18 cellular contexts compared by ENCODE assay signal in genomic region chr6:22789315-22789714, GRCh38.
DNase-seq lines count a peak whose midpoint lies in the region; ATAC-seq and TF ChIP-seq lines count a peak whose summit lies in the region.
"Had no signal": no experiment of that assay in that cellular context is flagged by ENCODE, and none has a peak within 500 bp of the region (broad histone marks: within the 10 kb centered on the region; RNA-seq: fewer than 3 reads in every experiment).

No MANE protein-coding gene starts in this region.

- no TSS peak for BruUV-seq in mammary epithelial cell (replicated peaks; lab: Mats Ljungman, UMichigan)

- no peaks in the 10 kb centered on the region for H3K79me2 ChIP-seq in mammary epithelial cell (ENCODE audit: insufficient read depth, low read length)

- ATAC-seq in esophagus mucosa (peak; percentile 84), upper lobe of right lung (peak; percentile 51), HG03139 (IDR thresholded peaks at IDR 0.05; ENCODE audit: unreplicated experiment) (no peak)

- no peaks in the 10 kb centered on the region for H3K27me3 ChIP-seq in mammary epithelial cell (ENCODE audit: insufficient read depth, low read length)
- H3K27me3 ChIP-seq in breast epithelium = no peaks in the 10 kb centered on the region
- H3K27me3 ChIP-seq in upper lobe of right lung = no peaks in the 10 kb centered on the region
- no peaks in the 10 kb centered on the region for H3K27me3 ChIP-seq in right atrium auricular region
- H3K27me3 ChIP-seq: BLaER1 had no signal

- DNase-seq in mammary epithelial cell = peak; percentile 2
- no peak for DNase-seq in breast epithelium (ENCODE audit: low spot score in 2 of 2)
- DNase-seq in mesothelial cell of epicardium (ENCODE audit: low spot score in 2 of 2, unreplicated experiment in 2 of 2) = no peak
- DNase-seq in upper lobe of right lung = no peak
- no peak for DNase-seq in right atrium auricular region (ENCODE audit: low spot score)
- no peak for DNase-seq in activated CD8-positive, alpha-beta memory T cell treated with anti-CD3 and anti-CD28 coated beads for 24 hours
- DNase-seq: CD4-positive, alpha-beta memory T cell; DMS153; DMS79; GDM1; GM23248; H7 had no signal

- H3K9ac ChIP-seq in mammary epithelial cell (ENCODE audit: insufficient read depth, low read length) = no peak overlapping the region
- H3K9ac ChIP-seq: BLaER1, GM23248 had no signal

- in situ Hi-C loops in mammary epithelial cell (cut with MboI; ENCODE audit: low sequenced_read_pairs in 2 of 2) = no loop called here

- no peak for TF ChIP-seq POLR2A in breast epithelium (IDR thresholded peaks at IDR 0.05)

- H3K4me1 ChIP-seq in mammary epithelial cell (ENCODE audit: insufficient read depth, low read length) (no peaks in the 10 kb centered on the region), breast epithelium (no peaks in the 10 kb centered on the region), upper lobe of right lung (no peaks in the 10 kb centered on the region), right atrium auricular region (no peaks in the 10 kb centered on the region)
- H3K4me1 ChIP-seq: BLaER1 had no signal

- H3K27ac Mint-ChIP-seq in mesothelial cell of epicardium = peak overlapping the region; percentile 10
- H3K27ac Mint-ChIP-seq: CD14-positive monocyte; CD4-positive, alpha-beta memory T cell had no signal

- dilution Hi-C loops in mammary epithelial cell (cut with HindIII; ENCODE audit: low sequenced_read_pairs) = no loop called here

- H3K27me3 Mint-ChIP-seq in mesothelial cell of epicardium (ENCODE audit: low read depth) = no peaks in the 10 kb centered on the region
- H3K27me3 Mint-ChIP-seq: CD4-positive, alpha-beta memory T cell had no signal

- H3K36me3 Mint-ChIP-seq in mesothelial cell of epicardium = peaks cover 6% of the 10 kb centered on the region
- H3K36me3 Mint-ChIP-seq: CD14-positive monocyte; CD4-positive, alpha-beta memory T cell had no signal

- peaks cover 15% of the 10 kb centered on the region for H3K9me3 Mint-ChIP-seq in mesothelial cell of epicardium

- CTCF ChIA-PET in mammary epithelial cell (lab: Charles Lee; ENCODE audit: low non-redundant PET) = no interaction called here

- WGBS in mammary epithelial cell (ENCODE audit: low coverage, missing lambda C conversion rate) = 35% methylated on average over 5 of the region's 5 CpGs

- H3K4me3 Mint-ChIP-seq in mesothelial cell of epicardium = no peak overlapping the region
- H3K4me3 Mint-ChIP-seq: CD14-positive monocyte; CD4-positive, alpha-beta memory T cell had no signal

- H3K27ac ChIP-seq in mammary epithelial cell (ENCODE audit: insufficient read depth, low read depth, low read length) (no peak overlapping the region), breast epithelium (no peak overlapping the region), upper lobe of right lung (no peak overlapping the region), right atrium auricular region (no peak overlapping the region)
- H3K27ac ChIP-seq: 22Rv1, BLaER1, GM23248, HL-60 had no signal

- H3K36me3 ChIP-seq in mammary epithelial cell (ENCODE audit: insufficient read depth, low read length) (no peaks in the 10 kb centered on the region), breast epithelium (no peaks in the 10 kb centered on the region), upper lobe of right lung (no peaks in the 10 kb centered on the region), right atrium auricular region (no peaks in the 10 kb centered on the region)
- H3K36me3 ChIP-seq: BLaER1 had no signal

- no peak for TF ChIP-seq CTCF in mammary epithelial cell (conservative IDR thresholded peaks at IDR 0.05 in 1 of 2, IDR thresholded peaks at IDR 0.05 in 1 of 2; ENCODE audit: extremely low read depth in 1 of 2, insufficient read depth in 1 of 2, low read depth in 1 of 2, low read length in 2 of 2)
- TF ChIP-seq CTCF in breast epithelium (IDR thresholded peaks at IDR 0.05) = no peak
- TF ChIP-seq CTCF in mesothelial cell of epicardium (IDR thresholded peaks at IDR 0.05; ENCODE audit: unreplicated experiment) = no peak
- TF ChIP-seq CTCF in upper lobe of right lung (IDR thresholded peaks at IDR 0.05) = no peak
- no peak for TF ChIP-seq CTCF in right atrium auricular region (IDR thresholded peaks at IDR 0.05)

- intact Hi-C loops in mammary epithelial cell (cut with micrococcal nuclease) = no loop called here
- intact Hi-C loops in breast epithelium (cut with DNase I; ENCODE audit: low total_unique reads) = no loop called here
- intact Hi-C loops in upper lobe of right lung (cut with DNase I) = no loop called here

- no peak overlapping the region for H3K4me3 ChIP-seq in mammary epithelial cell (replicated peaks in 1 of 3; ENCODE audit: insufficient read depth in 1 of 3, low read depth in 2 of 3, low read length in 3 of 3)
- no peak overlapping the region for H3K4me3 ChIP-seq in breast epithelium
- H3K4me3 ChIP-seq in upper lobe of right lung = no peak overlapping the region
- no peak overlapping the region for H3K4me3 ChIP-seq in right atrium auricular region
- H3K4me3 ChIP-seq: BLaER1, GM23248 had no signal

- H2AFZ ChIP-seq in mammary epithelial cell (ENCODE audit: low read depth, low read length) = no peak overlapping the region
- H2AFZ ChIP-seq: GM23248 had no signal

- H3K4me2 ChIP-seq in mammary epithelial cell (ENCODE audit: insufficient read depth, low read depth, low read length) = no peak overlapping the region
- H3K4me2 ChIP-seq: BLaER1 had no signal

- no peaks in the 10 kb centered on the region for H4K20me1 ChIP-seq in mammary epithelial cell (ENCODE audit: insufficient read depth, low read length)
- H4K20me1 ChIP-seq: BLaER1 had no signal

- no peaks in the 10 kb centered on the region for H3K9me3 ChIP-seq in mammary epithelial cell (replicated peaks; ENCODE audit: insufficient read depth, low read length)
- H3K9me3 ChIP-seq in breast epithelium = peaks cover 0 to 4% of the 10 kb centered on the region in 2 donors
- H3K9me3 ChIP-seq in upper lobe of right lung = no peaks in the 10 kb centered on the region
- H3K9me3 ChIP-seq in right atrium auricular region = peaks cover 0 to 3% of the 10 kb centered on the region in 2 donors

- H3K4me1 Mint-ChIP-seq in mesothelial cell of epicardium = peaks cover 44% of the 10 kb centered on the region
- H3K4me1 Mint-ChIP-seq: CD14-positive monocyte; CD4-positive, alpha-beta memory T cell had no signal
